ENCODE assay signal across 10 cellular contexts in the genomic region with DNA sequence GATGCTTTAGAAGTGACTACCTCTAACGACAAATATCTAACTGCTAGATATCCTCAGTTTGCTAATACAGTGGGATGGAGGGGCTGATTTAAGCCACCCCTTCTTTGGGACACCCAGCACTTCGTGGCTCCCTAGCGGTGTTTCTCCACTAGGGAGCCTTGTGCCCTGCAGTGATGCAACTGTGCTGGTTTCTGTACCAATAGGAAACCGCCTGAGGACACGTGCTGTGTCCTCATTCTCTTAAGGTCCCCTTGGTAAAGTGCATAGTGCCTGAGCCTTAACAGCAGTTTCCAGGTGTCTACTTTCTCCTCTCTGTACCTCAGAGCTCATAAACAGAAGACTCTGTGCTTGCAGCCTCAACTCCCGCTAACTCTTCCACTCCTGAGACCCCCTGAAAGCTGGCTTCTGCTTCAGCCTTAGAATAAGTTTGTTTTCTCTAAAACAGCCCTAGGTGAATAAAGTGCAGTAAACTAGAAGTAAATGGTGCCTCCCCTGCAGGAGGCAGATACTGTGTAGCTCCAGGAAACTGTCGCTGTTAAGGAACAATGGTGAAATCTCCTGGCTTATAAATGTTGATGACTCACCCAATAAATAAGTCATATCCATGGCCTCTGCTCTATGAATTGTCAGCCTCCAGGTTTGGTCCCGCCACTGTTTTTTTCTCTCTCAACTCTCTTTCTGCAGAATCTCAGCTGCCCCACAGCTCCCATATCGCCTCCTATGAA.
DNase-seq lines count a peak whose midpoint lies in the region; ATAC-seq, FAIRE-seq and TF ChIP-seq lines count a peak whose summit lies in the region.
"Had no signal": no experiment of that assay in that cellular context is flagged by ENCODE, and none has a peak within 500 bp of the region (broad histone marks: within the 10 kb centered on the region; RNA-seq: fewer than 3 reads in every experiment).

No MANE protein-coding gene starts in this region.

- H3K9ac ChIP-seq in astrocyte (ENCODE audit: low read length): no peak overlapping the region

- intact Hi-C loops in aorta (cut with DNase I): no loop called here

- H3K36me3 ChIP-seq in MG63: no peaks in the 10 kb centered on the region; the same call in 1 of the 2 replicates
- no peaks in the 10 kb centered on the region for H3K36me3 ChIP-seq in astrocyte (ENCODE audit: insufficient read depth, low read length)
- H3K36me3 ChIP-seq in aorta (ENCODE audit: control insufficient read depth in 1 of 2, insufficient read depth in 2 of 2, low read length in 1 of 2): no peaks in the 10 kb centered on the region

- no peaks in the 10 kb centered on the region for H3K27me3 Mint-ChIP-seq in astrocyte (ENCODE audit: low read depth, unreplicated experiment)
- no peaks in the 10 kb centered on the region for H3K27me3 Mint-ChIP-seq in mesothelial cell of epicardium (ENCODE audit: low read depth)

- H3K36me3 Mint-ChIP-seq in astrocyte (ENCODE audit: low read depth, unreplicated experiment) (no peaks in the 10 kb centered on the region), mesothelial cell of epicardium (peaks cover 3% of the 10 kb centered on the region)

- H3K4me1 Mint-ChIP-seq in astrocyte (ENCODE audit: low read depth, unreplicated experiment): no peaks in the 10 kb centered on the region
- peaks cover 16% of the 10 kb centered on the region for H3K4me1 Mint-ChIP-seq in mesothelial cell of epicardium

- H3K27me3 ChIP-seq in MG63 (no peaks in the 10 kb centered on the region), astrocyte (ENCODE audit: insufficient read depth, low read length) (no peaks in the 10 kb centered on the region), aorta (ENCODE audit: control insufficient read depth in 1 of 2, insufficient read depth in 2 of 2, low read length in 1 of 2) (no peaks in the 10 kb centered on the region)

- 89 to 93% methylated on average over 9 of the region's 9 CpGs for WGBS in aorta, 2 donors

- peak overlapping the region; percentile 39 for H2AFZ ChIP-seq in astrocyte (ENCODE audit: low read depth, low read length)

- DNase-seq in DMS53 treated with DMSO at 0.1 percent for 48 hours (lab: John Stamatoyannopoulos, UW; ENCODE audit: unreplicated experiment) (peak; percentile 12), MG63 (peak; percentile 20), astrocyte (ENCODE audit: low read depth) (peak; percentile 48), mesothelial cell of epicardium (ENCODE audit: low spot score in 2 of 2, unreplicated experiment in 2 of 2) (no peak), AG08396 (ENCODE audit: low spot score) (no peak), aorta (no peak), superior temporal gyrus (ENCODE audit: extremely low spot score) (no peak)
- DNase-seq: NCI-H1436 treated with DMSO at 0.1 percent for 48 hours had no signal

- H3K4me3 ChIP-seq in MG63 (no peak overlapping the region), astrocyte (ENCODE audit: insufficient read depth, low read depth, low read length) (no peak overlapping the region), aorta (ENCODE audit: low read length in 2 of 2) (no peak overlapping the region)

- no peak for FAIRE-seq in astrocyte (lab: Jason Lieb, UNC)

- no peaks in the 10 kb centered on the region for H4K20me1 ChIP-seq in astrocyte (ENCODE audit: insufficient read depth, low read length)

- H3K9me3 ChIP-seq in MG63: 0 out of 2 replicates have a peak, but pooled peaks cover 2% of the 10 kb centered on the region
- no peaks in the 10 kb centered on the region for H3K9me3 ChIP-seq in astrocyte (ENCODE audit: insufficient read depth, low read depth, low read length)
- no peaks in the 10 kb centered on the region for H3K9me3 ChIP-seq in aorta (ENCODE audit: control insufficient read depth, low read length)

- H3K9me3 Mint-ChIP-seq in astrocyte (ENCODE audit: unreplicated experiment): no peaks in the 10 kb centered on the region
- H3K9me3 Mint-ChIP-seq in mesothelial cell of epicardium: peaks cover 26% of the 10 kb centered on the region

- H3K4me1 ChIP-seq in astrocyte (ENCODE audit: insufficient read depth, low read length): peaks cover 6% of the 10 kb centered on the region
- no peaks in the 10 kb centered on the region for H3K4me1 ChIP-seq in aorta (ENCODE audit: control insufficient read depth in 1 of 2, insufficient read depth in 2 of 2, low read length in 2 of 2)

- no peaks in the 10 kb centered on the region for H3K79me2 ChIP-seq in astrocyte (ENCODE audit: insufficient read depth, low read length)

- H3K27ac Mint-ChIP-seq in astrocyte (ENCODE audit: unreplicated experiment) (no peak overlapping the region), mesothelial cell of epicardium (peak overlapping the region; percentile 21)
- H3K27ac Mint-ChIP-seq: progenitor cell of endocrine pancreas had no signal

- H3K4me2 ChIP-seq in astrocyte (ENCODE audit: low read length): peak overlapping the region; percentile 42

- H3K4me3 Mint-ChIP-seq in astrocyte (ENCODE audit: unreplicated experiment) (no peak overlapping the region), mesothelial cell of epicardium (no peak overlapping the region)

- H3K27ac ChIP-seq in astrocyte (ENCODE audit: low read depth, low read length) (no peak overlapping the region), aorta (ENCODE audit: low read depth in 1 of 2, low read length in 2 of 2) (no peak overlapping the region)

- TF ChIP-seq CTCF in astrocyte (IDR thresholded peaks at IDR 0.05; ENCODE audit: insufficient read depth, low read depth, low read length): no peak
- TF ChIP-seq CTCF in mesothelial cell of epicardium (IDR thresholded peaks at IDR 0.05; ENCODE audit: unreplicated experiment): no peak

- ATAC-seq in GM21576 (IDR thresholded peaks at IDR 0.05; ENCODE audit: unreplicated experiment) (no peak), aorta (ENCODE audit: low FRiP score) (no peak)

Comparison
In these comparisons a context has a peak if more than half of its experiments do, and no peak if none do; other contexts are left out.
1. DNase-seq: peak in DMS53 treated with DMSO at 0.1 percent for 48 hours (single experiment), MG63 (single experiment) and astrocyte (single experiment); none in mesothelial cell of epicardium (0 of 2), AG08396 (single experiment), aorta (0 of 2) and superior temporal gyrus (single experiment).